Comparison of ENCODE assay signal across 8 cellular contexts in genomic region chr6:12483712-12484111, GRCh38.
A peak's percentile ranks its signal among the peaks of the same experiment; 100 is the strongest.
DNase-seq lines count a peak whose midpoint lies in the region; ATAC-seq, FAIRE-seq and TF ChIP-seq lines count a peak whose summit lies in the region.

No MANE protein-coding gene starts in this region.

- peaks cover 0 to 5% (median 0%) of the 10 kb centered on the region in 4 donors for H3K4me1 Mint-ChIP-seq in CD4-positive, CD25-positive, alpha-beta regulatory T cell
- H3K4me1 Mint-ChIP-seq in astrocyte (ENCODE audit: low read depth, unreplicated experiment), result peaks cover 12% of the 10 kb centered on the region

- H3K4me3 Mint-ChIP-seq in CD4-positive, CD25-positive, alpha-beta regulatory T cell, result peak overlapping the region in 1 of 4 donors; percentile 3
- no peak overlapping the region for H3K4me3 Mint-ChIP-seq in astrocyte (ENCODE audit: unreplicated experiment)

- H4K8ac ChIP-seq in mesendoderm (ENCODE audit: low read depth, low read length), result no peak overlapping the region

- H3K27me3 Mint-ChIP-seq in CD4-positive, CD25-positive, alpha-beta regulatory T cell, result peaks cover 10% of the 10 kb centered on the region
- H3K27me3 Mint-ChIP-seq in astrocyte (ENCODE audit: low read depth, unreplicated experiment), result no peaks in the 10 kb centered on the region

- no peak overlapping the region for H2AFZ ChIP-seq in astrocyte (ENCODE audit: low read depth, low read length)

- WGBS in mesendoderm (ENCODE audit: extremely low coverage, insufficient coverage, low lambda C conversion rate), result no CpG with 5 or more reads among the region's 5 CpGs

- H3K4ac ChIP-seq in mesendoderm (ENCODE audit: low read depth, low read length), result no peak overlapping the region

- H3K9me3 ChIP-seq in CD4-positive, CD25-positive, alpha-beta regulatory T cell (ENCODE audit: control insufficient read depth in 2 of 2, low read length in 2 of 2), result no peaks in the 10 kb centered on the region
- no peaks in the 10 kb centered on the region for H3K9me3 ChIP-seq in astrocyte (ENCODE audit: insufficient read depth, low read depth, low read length)

- H3K27me3 ChIP-seq in CD4-positive, CD25-positive, alpha-beta regulatory T cell (ENCODE audit: control insufficient read depth, insufficient read depth, low read length), result no peaks in the 10 kb centered on the region
- H3K27me3 ChIP-seq in astrocyte (ENCODE audit: insufficient read depth, low read length), result no peaks in the 10 kb centered on the region
- no peaks in the 10 kb centered on the region for H3K27me3 ChIP-seq in mesendoderm (ENCODE audit: insufficient read depth, low read length, poor library complexity)

- ATAC-seq in CD4-positive, CD25-positive, alpha-beta regulatory T cell (ENCODE audit: low read depth in 2 of 2), result no peak
- ATAC-seq in GM19397 (IDR thresholded peaks at IDR 0.05; ENCODE audit: unreplicated experiment) (peak; percentile 78), HG03432 (IDR thresholded peaks at IDR 0.05; ENCODE audit: unreplicated experiment) (peak; percentile 87)

- H3K4me3 ChIP-seq in CD4-positive, CD25-positive, alpha-beta regulatory T cell (ENCODE audit: low read depth, low read length), result peak overlapping the region; percentile 28
- H3K4me3 ChIP-seq in astrocyte (ENCODE audit: insufficient read depth, low read depth, low read length) (peak overlapping the region; percentile 39), retinal pigment epithelial cell (ENCODE audit: low read length) (no peak overlapping the region), mesendoderm (ENCODE audit: low read length) (no peak overlapping the region)

- no peak overlapping the region for H2AK5ac ChIP-seq in mesendoderm (ENCODE audit: low read length)

- no peaks in the 10 kb centered on the region for H3K36me3 Mint-ChIP-seq in CD4-positive, CD25-positive, alpha-beta regulatory T cell
- no peaks in the 10 kb centered on the region for H3K36me3 Mint-ChIP-seq in astrocyte (ENCODE audit: low read depth, unreplicated experiment)

- peak; percentile 97 for FAIRE-seq in astrocyte (lab: Jason Lieb, UNC)

- H3K9ac ChIP-seq in astrocyte (ENCODE audit: low read length), result peak overlapping the region; percentile 63
- no peak overlapping the region for H3K9ac ChIP-seq in mesendoderm (ENCODE audit: low read length)

- peaks cover 0 to 2% (median 0%) of the 10 kb centered on the region in 7 donors for H3K9me3 Mint-ChIP-seq in CD4-positive, CD25-positive, alpha-beta regulatory T cell
- no peaks in the 10 kb centered on the region for H3K9me3 Mint-ChIP-seq in astrocyte (ENCODE audit: unreplicated experiment)

- no peak overlapping the region for H2BK120ac ChIP-seq in mesendoderm (ENCODE audit: low read depth, low read length)

- H3K36me3 ChIP-seq in CD4-positive, CD25-positive, alpha-beta regulatory T cell (ENCODE audit: control insufficient read depth, insufficient read depth, low read length), result no peaks in the 10 kb centered on the region
- H3K36me3 ChIP-seq in astrocyte (ENCODE audit: insufficient read depth, low read length) (no peaks in the 10 kb centered on the region), mesendoderm (ENCODE audit: control insufficient read depth, insufficient read depth, low read length) (no peaks in the 10 kb centered on the region)

- no peak overlapping the region for H3K18ac ChIP-seq in mesendoderm (ENCODE audit: low read length)

- no peaks in the 10 kb centered on the region for H4K20me1 ChIP-seq in astrocyte (ENCODE audit: insufficient read depth, low read length)

- no peak overlapping the region for H3K23ac ChIP-seq in mesendoderm (ENCODE audit: low read length)

- H2BK5ac ChIP-seq in mesendoderm (ENCODE audit: low read length), result no peak overlapping the region

- TF ChIP-seq CTCF in astrocyte (IDR thresholded peaks at IDR 0.05; ENCODE audit: insufficient read depth, low read depth, low read length) (no peak), retinal pigment epithelial cell (conservative IDR thresholded peaks at IDR 0.05; ENCODE audit: low read depth, low read length) (no peak)

- no peaks in the 10 kb centered on the region for H3K79me1 ChIP-seq in mesendoderm (ENCODE audit: low read length)

- no peak overlapping the region for H2BK15ac ChIP-seq in mesendoderm (replicated peaks; ENCODE audit: low read depth)

- H3K79me2 ChIP-seq in astrocyte (ENCODE audit: insufficient read depth, low read length) (no peaks in the 10 kb centered on the region), mesendoderm (ENCODE audit: control insufficient read depth, insufficient read depth, low read length) (no peaks in the 10 kb centered on the region)

- no peak overlapping the region for H3K27ac ChIP-seq in CD4-positive, CD25-positive, alpha-beta regulatory T cell (ENCODE audit: insufficient read depth, low read length, poor library complexity, severe bottlenecking)
- H3K27ac ChIP-seq in astrocyte (ENCODE audit: low read depth, low read length) (peak overlapping the region; percentile 79), mesendoderm (ENCODE audit: low read depth, low read length) (no peak overlapping the region)

- DNase-seq in CD4-positive, CD25-positive, alpha-beta regulatory T cell, result peak in 1 of 3 donors; percentile 6
- DNase-seq in astrocyte (ENCODE audit: low read depth) (peak; percentile 99), retinal pigment epithelial cell (ENCODE audit: low read depth) (peak; percentile 57), mesendoderm (no peak), NCI-H2171 (lab: John Stamatoyannopoulos, UW) (no peak), activated gamma-delta T cell (lab: John Stamatoyannopoulos, UW) (no peak)

- no peak overlapping the region for H4K5ac ChIP-seq in mesendoderm (ENCODE audit: low read length)

- no peak overlapping the region for H3K27ac Mint-ChIP-seq in CD4-positive, CD25-positive, alpha-beta regulatory T cell
- H3K27ac Mint-ChIP-seq in astrocyte (ENCODE audit: unreplicated experiment), result peak overlapping the region; percentile 63

- H3K56ac ChIP-seq in mesendoderm (ENCODE audit: low read length), result no peak overlapping the region

- no peaks in the 10 kb centered on the region for H3K4me1 ChIP-seq in CD4-positive, CD25-positive, alpha-beta regulatory T cell (ENCODE audit: control insufficient read depth, insufficient read depth, low read length, poor library complexity, severe bottlenecking)
- H3K4me1 ChIP-seq in astrocyte (ENCODE audit: insufficient read depth, low read length) (peaks cover 25% of the 10 kb centered on the region), mesendoderm (ENCODE audit: control insufficient read depth, low read depth, low read length) (no peaks in the 10 kb centered on the region)

- H3K4me2 ChIP-seq in astrocyte (ENCODE audit: low read length) (peak overlapping the region; percentile 80), mesendoderm (ENCODE audit: low read length) (no peak overlapping the region)

Comparison
In these comparisons a context has a peak if more than half of its experiments do, and no peak if none do; other contexts are left out.
1. ATAC-seq: peak in GM19397 (single experiment) and HG03432 (single experiment); none in CD4-positive, CD25-positive, alpha-beta regulatory T cell (0 of 2).
2. DNase-seq: peak in astrocyte (single experiment) and retinal pigment epithelial cell (single experiment); none in mesendoderm (single experiment), NCI-H2171 (single experiment) and activated gamma-delta T cell (single experiment).
3. H3K4me3 ChIP-seq: peak in CD4-positive, CD25-positive, alpha-beta regulatory T cell (single experiment) and astrocyte (single experiment); none in retinal pigment epithelial cell (single experiment) and mesendoderm (single experiment).